ENCODE assay signal across 8 cellular contexts in the genomic region with DNA sequence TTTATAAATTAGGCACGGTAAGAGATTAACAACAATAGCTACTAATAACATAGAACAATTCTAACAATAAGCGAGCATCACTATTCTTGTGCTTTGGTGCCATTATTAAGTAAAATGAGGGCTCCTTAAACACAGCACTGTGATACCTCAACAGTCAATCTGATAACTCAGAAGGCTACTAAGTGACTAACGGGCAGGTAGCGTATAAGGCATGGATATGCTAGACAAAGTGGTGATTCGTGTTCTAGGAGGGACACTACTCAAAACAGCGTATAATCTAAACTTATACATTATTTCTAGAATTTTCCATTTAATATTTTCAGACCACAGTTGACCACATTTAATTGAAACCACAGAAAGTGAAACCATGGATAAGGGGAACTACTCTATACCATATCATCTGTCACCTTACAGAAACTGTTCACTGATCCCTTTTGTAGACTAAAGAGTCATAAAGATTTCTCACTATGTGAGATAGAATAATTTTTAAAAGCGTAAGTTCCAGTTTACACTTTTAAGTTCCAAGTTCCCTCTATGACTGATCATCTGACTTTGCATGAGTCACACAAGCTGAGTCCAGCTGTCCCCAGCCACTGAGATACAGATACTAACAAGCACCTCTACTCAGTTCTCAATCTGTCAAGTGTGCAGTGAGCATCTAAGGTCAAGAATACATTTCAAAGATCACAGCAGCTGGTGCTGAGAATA.
A peak's percentile ranks its signal among the peaks of the same experiment; 100 is the strongest.
DNase-seq lines count a peak whose midpoint lies in the region; ATAC-seq and TF ChIP-seq lines count a peak whose summit lies in the region.
"Not testable (repeated sequence)": the region's sequence is repeated elsewhere in the genome, so short reads cannot be mapped to it uniquely, and the experiment has no call there.

No MANE protein-coding gene starts in this region.

- ATAC-seq in GM19043 (IDR thresholded peaks at IDR 0.05; ENCODE audit: low read depth, unreplicated experiment) (peak; percentile 92), GM21786 (IDR thresholded peaks at IDR 0.05; ENCODE audit: unreplicated experiment) (peak; percentile 87), HG03095 (IDR thresholded peaks at IDR 0.05; ENCODE audit: unreplicated experiment) (peak; percentile 93), left ventricle myocardium superior (peak; percentile 76)

- intact Hi-C loops in left ventricle myocardium superior (cut with micrococcal nuclease): not testable (repeated sequence)

- peak; percentile 73 for DNase-seq in CD1c-positive myeloid dendritic cell (ENCODE audit: extremely low spot score)
- peak; percentile 44 for DNase-seq in HT1080 (ENCODE audit: low read depth)
- DNase-seq in astrocyte of the spinal cord (ENCODE audit: low read depth, low spot score): peak; percentile 70
- DNase-seq in left ventricle myocardium superior: not testable (repeated sequence)
- peak; percentile 73 for DNase-seq in renal cortical epithelial cell (ENCODE audit: low read depth)

- not testable (repeated sequence) for H3K4me3 ChIP-seq in astrocyte of the spinal cord (ENCODE audit: low read depth, low read length)

- TF ChIP-seq CTCF in astrocyte of the spinal cord (IDR thresholded peaks at IDR 0.05; ENCODE audit: low read depth, low read length): not testable (repeated sequence)

- in situ Hi-C loops in astrocyte of the spinal cord (cut with HindIII; ENCODE audit: low sequenced_read_pairs): not testable (repeated sequence)
